11 cellular contexts compared by ENCODE assay signal in the genomic region with DNA sequence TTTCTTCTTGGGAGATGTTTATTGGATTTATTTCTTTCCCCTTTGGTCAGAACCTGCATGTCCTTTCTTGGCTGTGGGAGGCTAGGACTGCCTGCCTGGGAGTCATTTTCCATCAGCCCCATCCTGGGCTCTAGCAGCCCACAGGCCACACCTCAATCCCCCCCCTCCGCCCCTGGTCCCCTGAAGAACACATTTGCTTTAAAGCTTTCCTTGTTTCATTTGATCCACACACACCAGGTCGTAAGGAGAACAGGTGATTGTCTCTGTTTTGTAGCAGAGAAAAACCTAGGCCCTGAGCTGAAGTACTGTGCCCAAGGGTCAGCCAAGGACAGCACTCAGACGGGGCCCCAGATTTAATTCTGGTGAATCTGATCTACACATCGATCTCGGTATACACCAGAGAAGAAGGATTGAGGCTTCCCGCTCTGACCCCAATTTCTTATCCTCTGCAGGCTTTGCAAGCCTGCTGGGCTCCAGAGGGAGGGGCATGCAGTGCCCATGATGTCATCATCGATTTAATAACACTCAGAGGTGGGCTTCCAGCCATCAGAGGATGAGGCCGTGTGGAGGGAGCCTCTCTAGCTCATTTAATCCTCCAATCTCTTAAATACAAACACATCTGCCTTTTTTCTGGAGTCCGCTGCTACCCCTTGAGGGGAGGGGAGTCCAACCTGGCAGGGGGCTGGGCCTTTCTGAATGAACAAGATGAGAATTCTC. TPM values are rescaled to one million over a fixed set of nuclear protein-coding genes. Genes with fewer than 3 reads are reported as not detected.
DNase-seq lines count a peak whose midpoint lies in the region; ATAC-seq, FAIRE-seq and TF ChIP-seq lines count a peak whose summit lies in the region.
"Had no signal": no experiment of that assay in that cellular context is flagged by ENCODE, and none has a peak within 500 bp of the region (broad histone marks: within the 10 kb centered on the region; RNA-seq: fewer than 3 reads in every experiment).

No MANE protein-coding gene starts in this region.

- peak overlapping the region; percentile 93 for H3K4me3 Mint-ChIP-seq in activated T-cell treated with anti-CD3 and anti-CD28 coated beads, Interleukin-2, amount 50 U/mL, for 4 hours
- peak overlapping the region; percentile 36 for H3K4me3 Mint-ChIP-seq in mesothelial cell of epicardium

- FAIRE-seq in H54 (lab: Jason Lieb, UNC) = no peak
- FAIRE-seq: bronchial epithelial cell had no signal

- H3K9me3 Mint-ChIP-seq in activated T-cell treated with anti-CD3 and anti-CD28 coated beads, Interleukin-2, amount 50 U/mL, for 4 hours = no peaks in the 10 kb centered on the region
- H3K9me3 Mint-ChIP-seq in mesothelial cell of epicardium = peaks cover 1% of the 10 kb centered on the region

- H4K20me1 ChIP-seq in BLaER1 = no peaks in the 10 kb centered on the region

- H3K4me2 ChIP-seq in BLaER1 = peak overlapping the region; percentile 94

- no peak for ATAC-seq in activated T-cell treated with anti-CD3 and anti-CD28 coated beads, Interleukin-2, amount 50 U/mL, for 4 hours
- no peak for ATAC-seq in GM18520 (IDR thresholded peaks at IDR 0.05; ENCODE audit: unreplicated experiment)

- peak; percentile 87 for DNase-seq in D341Med (ENCODE audit: low spot score)
- DNase-seq in activated T-cell treated with anti-CD3 and anti-CD28 coated beads, Interleukin-2, amount 50 U/mL, for 4 hours = no peak
- no peak for DNase-seq in mesothelial cell of epicardium (ENCODE audit: low spot score in 2 of 2, unreplicated experiment in 2 of 2)
- no peak for DNase-seq in H54 (ENCODE audit: insufficient read length, low spot score)
- DNase-seq in globus pallidus (ENCODE audit: low spot score) = no peak
- DNase-seq: activated CD8-positive, alpha-beta memory T cell treated with anti-CD3 and anti-CD28 coated beads, Interleukin-2, amount 50 U/mL, for 48 hours; DMS153 had no signal

- H3K9ac ChIP-seq in BLaER1 = peak overlapping the region; percentile 6; the same call in 1 of the 2 replicates

- no peak for TF ChIP-seq CTCF in mesothelial cell of epicardium (IDR thresholded peaks at IDR 0.05; ENCODE audit: unreplicated experiment)

- no peak overlapping the region for H3K4me3 ChIP-seq in BLaER1
- H3K4me3 ChIP-seq: skin epidermis had no signal

- H3K36me3 Mint-ChIP-seq in activated T-cell treated with anti-CD3 and anti-CD28 coated beads, Interleukin-2, amount 50 U/mL, for 4 hours (ENCODE audit: insufficient read depth) = no peaks in the 10 kb centered on the region
- H3K36me3 Mint-ChIP-seq in mesothelial cell of epicardium = no peaks in the 10 kb centered on the region

- peaks cover 69% of the 10 kb centered on the region for H3K4me1 ChIP-seq in BLaER1

- TF ChIP-seq POLR2A in H54 (IDR thresholded peaks at IDR 0.05; ENCODE audit: low read depth, low read length) = no peak

- no peaks in the 10 kb centered on the region for H3K27me3 Mint-ChIP-seq in activated T-cell treated with anti-CD3 and anti-CD28 coated beads, Interleukin-2, amount 50 U/mL, for 4 hours (ENCODE audit: low read depth)
- no peaks in the 10 kb centered on the region for H3K27me3 Mint-ChIP-seq in mesothelial cell of epicardium (ENCODE audit: low read depth)

- H3K4me1 Mint-ChIP-seq in activated T-cell treated with anti-CD3 and anti-CD28 coated beads, Interleukin-2, amount 50 U/mL, for 4 hours (ENCODE audit: low read depth) = peaks cover 27% of the 10 kb centered on the region
- H3K4me1 Mint-ChIP-seq in mesothelial cell of epicardium = peaks cover 39% of the 10 kb centered on the region

- no peaks in the 10 kb centered on the region for H3K36me3 ChIP-seq in BLaER1

- no peaks in the 10 kb centered on the region for H3K9me3 ChIP-seq in BLaER1

- peak overlapping the region; percentile 100 for H3K27ac ChIP-seq in BLaER1

- no peaks in the 10 kb centered on the region for H3K27me3 ChIP-seq in BLaER1

- no peak overlapping the region for H3K27ac Mint-ChIP-seq in mesothelial cell of epicardium

RNA-seq across cellular contexts. Expression of a gene that starts 1.7 kb away (rescaled TPM):
- total RNA-seq in activated T-cell treated with anti-CD3 and anti-CD28 coated beads, Interleukin-2, amount 50 U/mL, for 4 hours = 10 to 100 TPM; 82.6 to 94.4 (median 91.3) TPM
- total RNA-seq in mesothelial cell of epicardium = 35.1 to 35.8 TPM (median 35.3 TPM) in 3 replicates

RNA-seq across cellular contexts. Expression of a gene that starts 26.1 kb away (rescaled TPM):
- 1 to 10 TPM; 4.0 to 5.5 (median 4.8) TPM for total RNA-seq in activated T-cell treated with anti-CD3 and anti-CD28 coated beads, Interleukin-2, amount 50 U/mL, for 4 hours
- 8.3 to 10.2 TPM (median 8.4 TPM) in 3 replicates for total RNA-seq in mesothelial cell of epicardium

RNA-seq across cellular contexts. Expression of a gene that starts 46.3 kb away (rescaled TPM):
- 10 to 100 TPM; 30.9 to 37.0 (median 31.7) TPM for total RNA-seq in activated T-cell treated with anti-CD3 and anti-CD28 coated beads, Interleukin-2, amount 50 U/mL, for 4 hours
- total RNA-seq in mesothelial cell of epicardium = 49.6 to 61.0 TPM (median 54.6 TPM) in 3 replicates
